36 cellular contexts compared by ENCODE assay signal in genomic region chr2:214710729-214711128, GRCh38.
"Had no signal": no experiment of that assay in that cellular context is flagged by ENCODE, and none has a peak within 500 bp of the region (broad histone marks: within the 10 kb centered on the region; RNA-seq: fewer than 3 reads in every experiment).

No MANE protein-coding gene starts in this region.

- DNase-seq: Karpas-422, Kasumi-1, MG63, MV-4-11, NCI-H1048, NCI-H1092, NCI-H1092 treated with DMSO at 0.1 percent for 48 hours, NCI-H1105, NCI-H1105 treated with DMSO at 0.1 percent for 48 hours, NCI-H1417, NCI-H1417 treated with DMSO at 0.1 percent for 48 hours, NCI-H1436, NCI-H1436 treated with DMSO at 0.1 percent for 48 hours, NCI-H146, NCI-H1694, NCI-H1694 treated with DMSO at 0.1 percent for 48 hours, NCI-H187, NCI-H187 treated with DMSO at 0.1 percent for 48 hours, NCI-H1930, NCI-H2029, NCI-H2029 treated with DMSO at 0.1 percent for 48 hours, NCI-H2081, NCI-H2081 treated with DMSO at 0.1 percent for 48 hours, NCI-H2107, NCI-H2171, NCI-H2171 treated with DMSO at 0.1 percent for 48 hours, NCI-H2227 treated with DMSO at 0.1 percent for 48 hours, NCI-H226, NCI-H345, NCI-H446, NCI-H446 treated with DMSO at 0.1 percent for 48 hours, NCI-H510A, NCI-H510A treated with DMSO at 0.1 percent for 48 hours, NCI-H524, NCI-H524 treated with DMSO at 0.1 percent for 48 hours, NCI-H526 had no signal

- H3K36me3 ChIP-seq: MG63 had no signal

- H3K4me3 ChIP-seq: MG63 had no signal

- H3K27me3 ChIP-seq: MG63 had no signal

- H3K9me3 ChIP-seq: MG63 had no signal
